In the genomic region with DNA sequence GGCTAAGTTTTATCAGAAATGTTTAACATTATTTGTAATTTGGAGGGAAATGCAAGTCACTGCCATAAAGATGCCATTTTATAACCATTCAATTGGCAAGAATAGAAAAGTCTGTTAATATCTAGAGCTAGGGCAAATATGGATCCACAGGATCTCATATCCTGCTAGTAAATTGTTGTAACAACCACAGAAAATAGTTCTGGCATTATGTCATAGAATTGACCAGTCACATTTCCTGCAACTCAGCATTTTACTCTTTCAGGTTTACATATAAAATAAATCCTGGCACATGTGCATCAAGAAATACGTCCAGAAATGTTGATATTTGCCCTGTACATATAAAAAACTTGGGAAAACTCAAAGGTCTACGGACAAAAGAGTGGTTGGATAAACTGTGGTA, we compare ENCODE assay signal across 24 cellular contexts. TPM values are rescaled to one million over a fixed set of nuclear protein-coding genes. Genes with fewer than 3 reads are reported as not detected.
DNase-seq lines count a peak whose midpoint lies in the region; ATAC-seq, FAIRE-seq and TF ChIP-seq lines count a peak whose summit lies in the region.
"Had no signal": no experiment of that assay in that cellular context is flagged by ENCODE, and none has a peak within 500 bp of the region (broad histone marks: within the 10 kb centered on the region; RNA-seq: fewer than 3 reads in every experiment).

No MANE protein-coding gene starts in this region.

- H2AFZ ChIP-seq in HepG2 (ENCODE audit: low read length): no peak overlapping the region

- no peak for TF ChIP-seq RAD21 in HepG2 (CRISPR knock-in tag; IDR thresholded peaks at IDR 0.05)

- H3K9me3 ChIP-seq in HepG2 (ENCODE audit: low read length) (no peaks in the 10 kb centered on the region), right lobe of liver (no peaks in the 10 kb centered on the region), adipocyte (ENCODE audit: control insufficient read depth, low read length) (no peaks in the 10 kb centered on the region), left lung (no peaks in the 10 kb centered on the region)
- H3K9me3 ChIP-seq: gastroesophageal sphincter, MG63, transverse colon had no signal

- intact Hi-C loops in HepG2 (cut with micrococcal nuclease; ENCODE audit: unreplicated experiment): no loop called here
- intact Hi-C loops in right lobe of liver (cut with DNase I): no loop called here
- intact Hi-C loops in left lung (cut with DNase I): no loop called here

- POLR2A ChIA-PET in HepG2 (lab: Yijun Ruan, JAX): no interaction called here

- H3K4me1 ChIP-seq in HepG2 (ENCODE audit: insufficient read depth, low read length) (no peaks in the 10 kb centered on the region), right lobe of liver (no peaks in the 10 kb centered on the region), adipocyte (ENCODE audit: control insufficient read depth, insufficient read depth, low read length) (no peaks in the 10 kb centered on the region), foreskin keratinocyte (peaks cover 10% of the 10 kb centered on the region), left lung (no peaks in the 10 kb centered on the region)
- H3K4me1 ChIP-seq: gastroesophageal sphincter, transverse colon had no signal

- H3K27ac ChIP-seq in HepG2 (ENCODE audit: extremely low read length, insufficient read depth, low read length) (no peak overlapping the region), right lobe of liver (no peak overlapping the region), foreskin keratinocyte (no peak overlapping the region), left lung (no peak overlapping the region)
- H3K27ac ChIP-seq: cardiac muscle cell, gastroesophageal sphincter, transverse colon had no signal

- DNase-seq in HepG2 (ENCODE audit: low spot score): no peak
- no peak for DNase-seq in right lobe of liver
- peak; percentile 20 for DNase-seq in adipocyte (ENCODE audit: low read depth)
- peak in 1 of 2 donors; percentile 55 for DNase-seq in foreskin keratinocyte
- DNase-seq in NCI-H187 treated with DMSO at 0.1 percent for 48 hours (lab: John Stamatoyannopoulos, UW): no peak
- DNase-seq in left lung: no peak
- no peak for DNase-seq in pons (ENCODE audit: low spot score)
- DNase-seq: 8988T; activated CD4-positive, alpha-beta T cell treated with anti-CD3 and anti-CD28 coated beads, Interleukin-2, amount 50 U/mL, for 1 hour; CD8-positive, alpha-beta memory T cell; GOT3; MG63; naive thymus-derived CD8-positive, alpha-beta T cell; NCI-H2029 treated with DMSO at 0.1 percent for 48 hours; NCI-H526; OCI-M1; posterior cingulate gyrus; transverse colon had no signal

- H3K36me3 ChIP-seq in HepG2 (replicated peaks in 1 of 2; ENCODE audit: control insufficient read depth in 1 of 2, insufficient read depth in 2 of 2, low read length in 2 of 2) (no peaks in the 10 kb centered on the region), right lobe of liver (no peaks in the 10 kb centered on the region), adipocyte (ENCODE audit: control insufficient read depth, insufficient read depth, low read length, severe bottlenecking) (no peaks in the 10 kb centered on the region), left lung (no peaks in the 10 kb centered on the region)
- H3K36me3 ChIP-seq: cardiac muscle cell, gastroesophageal sphincter, MG63, transverse colon had no signal

- TF ChIP-seq CTCF in HepG2 (CRISPR knock-in tag; IDR thresholded peaks at IDR 0.05) (no peak), right lobe of liver (IDR thresholded peaks at IDR 0.05) (no peak), foreskin keratinocyte (conservative IDR thresholded peaks at IDR 0.05) (no peak), left lung (IDR thresholded peaks at IDR 0.05) (no peak)

- H3K4me3 ChIP-seq in HepG2 (replicated peaks in 1 of 3; ENCODE audit: insufficient read depth in 1 of 3, low read depth in 2 of 3, low read length in 3 of 3) (no peak overlapping the region), right lobe of liver (no peak overlapping the region), adipocyte (ENCODE audit: low read length) (no peak overlapping the region), left lung (no peak overlapping the region)
- H3K4me3 ChIP-seq: cardiac muscle cell, gastroesophageal sphincter, lung, MG63, transverse colon had no signal

- H3K9ac ChIP-seq in HepG2 (ENCODE audit: insufficient read depth, low read depth, low read length) (no peak overlapping the region), adipocyte (ENCODE audit: low read length) (no peak overlapping the region)

- FAIRE-seq in HepG2 (lab: Jason Lieb, UNC): no peak

- H3K27me3 ChIP-seq in HepG2 (ENCODE audit: control insufficient read depth in 1 of 2, insufficient read depth in 2 of 2, low read length in 2 of 2) (no peaks in the 10 kb centered on the region; a peak in 2 of 5 replicates), right lobe of liver (no peaks in the 10 kb centered on the region), adipocyte (replicated peaks; ENCODE audit: control insufficient read depth, insufficient read depth, low read length) (no peaks in the 10 kb centered on the region), foreskin keratinocyte (no peaks in the 10 kb centered on the region), left lung (no peaks in the 10 kb centered on the region)
- H3K27me3 ChIP-seq: cardiac muscle cell, gastroesophageal sphincter, MG63, transverse colon had no signal

- in situ Hi-C loops in HepG2 (cut with HindIII; ENCODE audit: extremely low pct_ligation_motif_present, low pct_unique_long_range_greater_than_20kb): no loop called here

- 4% methylated on average over 2 of the region's 2 CpGs for WGBS in HepG2 (ENCODE audit: low lambda C conversion rate)
- WGBS in right lobe of liver (ENCODE audit: insufficient coverage, low coverage, low lambda C conversion rate, missing lambda C conversion rate): 51% methylated on average over 2 of the region's 2 CpGs

- TF ChIP-seq POLR2A in HepG2 (IDR thresholded peaks at IDR 0.05; ENCODE audit: insufficient read depth in 1 of 2, low read depth in 2 of 2, low read length in 2 of 2) (no peak), right lobe of liver (IDR thresholded peaks at IDR 0.05) (no peak)

- BruUV-seq in HepG2 (replicated peaks; lab: Mats Ljungman, UMichigan): no TSS peak

- no peak for TF ChIP-seq EP300 in HepG2 (IDR thresholded peaks at IDR 0.05; ENCODE audit: low read depth in 2 of 2, low read length in 2 of 2)
- TF ChIP-seq EP300 in HepG2 (CRISPR knock-in tag; IDR thresholded peaks at IDR 0.05; ENCODE audit: borderline replicate concordance): no peak

- no peak overlapping the region for H3K4me2 ChIP-seq in HepG2 (ENCODE audit: low read depth, low read length)

- CTCF ChIA-PET in HepG2 (lab: Yijun Ruan, JAX; ENCODE audit: low intra/inter-chr PET ratio, low total read pairs): no interaction called here

- H3K79me2 ChIP-seq in HepG2 (ENCODE audit: insufficient read depth, low read length): no peaks in the 10 kb centered on the region

- ATAC-seq in HepG2 (no peak), right lobe of liver (no peak), foreskin keratinocyte (peak; percentile 42), left lung (no peak), HG02938 (IDR thresholded peaks at IDR 0.05; ENCODE audit: unreplicated experiment) (no peak)
- ATAC-seq: gastroesophageal sphincter; naive thymus-derived CD8-positive, alpha-beta T cell; stimulated activated effector memory CD8-positive, alpha-beta T cell treated with anti-CD3 and anti-CD28 coated beads, Interleukin-12 subunit alpha, Interleukin-12 subunit beta, amount 100 ng/mL, for 72 hours had no signal

- no peaks in the 10 kb centered on the region for H4K20me1 ChIP-seq in HepG2 (ENCODE audit: insufficient read depth, low read length)

TF ChIP-seq in HepG2, 621 proteins besides CTCF, POLR2A, EP300 and RAD21:
- no peak for TF ChIP-seq SRSF9 (IDR thresholded peaks at IDR 0.05; ENCODE audit: borderline replicate concordance, insufficient read depth, low read depth, low read length, poor library complexity, severe bottlenecking)
- no peak for TF ChIP-seq EEA1 (CRISPR knock-in tag; IDR thresholded peaks at IDR 0.05; ENCODE audit: borderline replicate concordance)
- peak; percentile 86 for TF ChIP-seq MAFF (IDR thresholded peaks at IDR 0.05; ENCODE audit: low read depth, low read length)
- TF ChIP-seq ATRX (CRISPR knock-in tag; IDR thresholded peaks at IDR 0.05; ENCODE audit: borderline replicate concordance): no peak
- TF ChIP-seq MAFK (conservative IDR thresholded peaks at IDR 0.05 in 1 of 2, IDR thresholded peaks at IDR 0.05 in 1 of 2; ENCODE audit: low read length in 2 of 2): peak; percentile 83 to 91
TF ChIP-seq in HepG2: peak in this region for 2.

RNA-seq across cellular contexts. Expression of a gene that starts 32.9 kb away (rescaled TPM):
- total RNA-seq in HepG2 (2016; rRNA removed; fragmentation: Illumina TruSeq; extraction: Trizol) (0.10 and 0.11 TPM in 2 replicates), right lobe of liver (1 to 10 TPM; 2.4 to 4.1 (median 3.1) TPM), foreskin keratinocyte (11.7 and 11.8 TPM in 2 replicates), left lung (1 to 10 TPM; 4.0 to 5.9 TPM)
- total RNA-seq in HepG2 (2016; cell fraction: cytosol; rRNA removed; fragmentation: Illumina TruSeq; extraction: Trizol; ENCODE audit: low read depth): 0.10 TPM in 1 of 2 replicates, not detected in the other
- total RNA-seq in HepG2 (2016; cell fraction: insoluble cytoplasmic fraction; rRNA removed; fragmentation: Illumina TruSeq; extraction: Trizol): 0.04 and 0.12 TPM in 2 replicates
- total RNA-seq in HepG2 (2016; cell fraction: membrane; rRNA removed; fragmentation: Illumina TruSeq; extraction: Trizol): 0.06 TPM in 1 of 2 replicates, not detected in the other
- not detected in 2 replicates for total RNA-seq in HepG2 (2016; cell fraction: nucleus; rRNA removed; fragmentation: Illumina TruSeq; extraction: Trizol)
- polyA plus RNA-seq in HepG2 (2011; rRNA removed) (0.01 and 0.03 TPM in 2 replicates), foreskin keratinocyte (3.5 and 4.6 TPM in 2 replicates)
- polyA plus RNA-seq in HepG2 (2011; cell fraction: cytosol; rRNA removed): 0.03 TPM in 2 replicates
- polyA plus RNA-seq in HepG2 (2011; cell fraction: nucleus; rRNA removed): not detected in 2 replicates
- 0.07 TPM in 1 of 2 replicates, not detected in the other for polyA plus RNA-seq in HepG2 (2012)
- polyA plus RNA-seq in HepG2 (2016; cell fraction: cytosol; fragmentation: Illumina TruSeq; extraction: Trizol; ENCODE audit: low read depth): 0.03 TPM in 1 of 2 replicates, not detected in the other
- polyA plus RNA-seq in HepG2 (2016; cell fraction: insoluble cytoplasmic fraction; fragmentation: Illumina TruSeq; extraction: Trizol; ENCODE audit: low read depth): 0.09 and 0.12 TPM in 2 replicates
- 0.05 TPM in 1 of 2 replicates, not detected in the other for polyA plus RNA-seq in HepG2 (2016; cell fraction: membrane; fragmentation: Illumina TruSeq; extraction: Trizol; ENCODE audit: low read depth)
- 0.14 and 0.20 TPM in 2 replicates for polyA plus RNA-seq in HepG2 (2016; cell fraction: nucleus; fragmentation: Illumina TruSeq; extraction: Trizol; ENCODE audit: insufficient read depth, low read depth)
- polyA minus RNA-seq in HepG2 (2011; rRNA and poly(A)+ RNA removed; ENCODE audit: low replicate concordance): 4.1 TPM in 1 of 2 replicates, not detected in the other
- not detected in 2 replicates for polyA minus RNA-seq in HepG2 (2011; cell fraction: cytosol; rRNA and poly(A)+ RNA removed)
- 0.12 TPM in 1 of 2 replicates, not detected in the other for polyA minus RNA-seq in HepG2 (2011; cell fraction: nucleus; rRNA and poly(A)+ RNA removed)
- total RNA-seq: HT-29 had no signal
